Comparison of ENCODE assay signal across 11 cellular contexts in the genomic region with DNA sequence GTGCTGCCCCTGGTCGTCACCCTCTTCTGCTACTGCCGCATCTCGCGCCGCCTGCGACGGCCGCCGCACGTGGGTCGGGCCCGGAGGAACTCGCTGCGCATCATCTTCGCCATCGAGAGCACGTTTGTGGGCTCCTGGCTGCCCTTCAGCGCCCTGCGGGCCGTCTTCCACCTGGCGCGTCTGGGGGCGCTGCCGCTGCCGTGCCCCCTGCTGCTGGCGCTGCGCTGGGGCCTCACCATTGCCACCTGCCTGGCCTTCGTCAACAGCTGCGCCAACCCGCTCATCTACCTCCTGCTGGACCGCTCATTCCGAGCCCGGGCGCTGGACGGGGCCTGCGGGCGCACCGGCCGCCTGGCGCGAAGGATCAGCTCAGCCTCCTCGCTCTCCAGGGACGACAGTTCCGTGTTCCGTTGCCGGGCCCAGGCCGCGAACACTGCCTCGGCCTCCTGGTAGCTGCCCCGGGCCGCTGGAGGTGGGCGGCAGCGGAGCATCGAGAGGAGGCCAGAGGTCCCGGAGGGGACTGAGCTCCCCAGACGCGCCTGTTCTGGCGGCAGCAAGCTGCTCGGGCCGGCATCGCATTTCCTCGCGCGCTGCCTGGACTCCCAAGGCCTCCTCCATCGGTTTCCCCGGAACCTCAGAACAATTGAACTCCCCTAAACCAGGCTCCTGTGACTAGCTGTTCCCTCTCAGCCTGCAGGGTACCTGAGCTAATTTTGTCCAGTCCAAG. TPM values are rescaled to one million over a fixed set of nuclear protein-coding genes. Genes with fewer than 3 reads are reported as not detected.
A peak's percentile ranks its signal among the peaks of the same experiment; 100 is the strongest.
DNase-seq lines count a peak whose midpoint lies in the region; ATAC-seq and TF ChIP-seq lines count a peak whose summit lies in the region.
"Had no signal": no experiment of that assay in that cellular context is flagged by ENCODE, and none has a peak within 500 bp of the region (broad histone marks: within the 10 kb centered on the region; RNA-seq: fewer than 3 reads in every experiment).

No MANE protein-coding gene starts in this region.

- H3K4me1 ChIP-seq in cardiac muscle cell (ENCODE audit: low read depth) (no peaks in the 10 kb centered on the region), lung (ENCODE audit: control insufficient read depth in 2 of 2, insufficient read depth in 2 of 2, low read length in 2 of 2) (peaks cover 8 to 16% of the 10 kb centered on the region in 2 donors), upper lobe of left lung (peaks cover 12 to 16% (median 13%) of the 10 kb centered on the region in 4 donors), body of pancreas (peaks cover 12% of the 10 kb centered on the region)

- DNase-seq in cardiac muscle cell (ENCODE audit: low read depth in 1 of 2, low spot score in 1 of 2), result peak in 1 of 2 donors; percentile 10
- DNase-seq in Right ventricle myocardium inferior (ENCODE audit: missing footprints), result no peak
- peak; percentile 31 for DNase-seq in astrocyte of the hippocampus (ENCODE audit: low read depth, low spot score)
- DNase-seq in lung (ENCODE audit: low spot score), result peak; percentile 27
- DNase-seq in upper lobe of left lung, result peak in 1 of 2 donors; percentile 83
- no peak for DNase-seq in ACHN
- DNase-seq in body of pancreas, result no peak
- DNase-seq: activated effector memory CD4-positive, alpha-beta T cell treated with anti-CD3 and anti-CD28 coated beads, Interleukin-2, amount 50 U/mL, for 16 hours; HCEC 1CT had no signal

- TF ChIP-seq CTCF in cardiac muscle cell (IDR thresholded peaks at IDR 0.05; ENCODE audit: low read depth, low read length) (peak; percentile 3), lung (IDR thresholded peaks at IDR 0.05; ENCODE audit: control extremely low read depth, extremely low read depth) (no peak), upper lobe of left lung (IDR thresholded peaks at IDR 0.05) (no peak), body of pancreas (IDR thresholded peaks at IDR 0.05) (no peak)

- H3K4me3 ChIP-seq in cardiac muscle cell, result no peak overlapping the region
- peak overlapping the region; percentile 19 for H3K4me3 ChIP-seq in lung
- H3K4me3 ChIP-seq in upper lobe of left lung, result peak overlapping the region in 3 of 4 donors; percentile 26 to 40 (median 36)
- no peak overlapping the region for H3K4me3 ChIP-seq in body of pancreas

- 13 to 20% methylated on average over 65 to 66 of the region's 66 CpGs for WGBS in lung, 2 donors
- WGBS in upper lobe of left lung, 2 donors, result 29 to 60% methylated on average over 3 to 35 of the region's 66 CpGs
- 24 to 33% methylated on average over 14 to 65 of the region's 66 CpGs for whole genome bisulfite sequencing in body of pancreas, 2 donors

- H3K27me3 ChIP-seq in cardiac muscle cell (no peaks in the 10 kb centered on the region), lung (ENCODE audit: control insufficient read depth, insufficient read depth) (peaks cover 6% of the 10 kb centered on the region), upper lobe of left lung (peaks cover 0 to 19% (median 11%) of the 10 kb centered on the region in 4 donors), body of pancreas (peaks cover 0 to 15% of the 10 kb centered on the region in 2 donors)

- no peak for TF ChIP-seq EP300 in upper lobe of left lung (IDR thresholded peaks at IDR 0.05)

- intact Hi-C loops in Right ventricle myocardium inferior (cut with DNase I) (no loop called here), body of pancreas (cut with DNase I) (no loop called here)

- ATAC-seq in Right ventricle myocardium inferior (no peak), lung (ENCODE audit: insufficient read depth, low FRiP score) (no peak), upper lobe of left lung (ENCODE audit: low FRiP score in 2 of 2) (peak; percentile 23 to 49), GM19452 (IDR thresholded peaks at IDR 0.05; ENCODE audit: unreplicated experiment) (no peak), body of pancreas (no peak)

- H3K27ac ChIP-seq in cardiac muscle cell, result no peak overlapping the region
- no peak overlapping the region for H3K27ac ChIP-seq in lung (ENCODE audit: low read depth in 1 of 2, low read length in 1 of 2)
- H3K27ac ChIP-seq in upper lobe of left lung, result peak overlapping the region in 2 of 4 donors; percentile 13 to 45
- H3K27ac ChIP-seq in body of pancreas, result no peak overlapping the region
- H3K27ac ChIP-seq: C4-2B had no signal

- in situ Hi-C loops in ACHN (cut with HindIII; ENCODE audit: low pct_ligation_motif_present, low pct_unique_long_range_greater_than_20kb, low sequenced_read_pairs), result no loop called here

- TF ChIP-seq POLR2A in upper lobe of left lung (IDR thresholded peaks at IDR 0.05), result no peak
- TF ChIP-seq POLR2A in body of pancreas (IDR thresholded peaks at IDR 0.05), result no peak

- H3K36me3 ChIP-seq in cardiac muscle cell (no peaks in the 10 kb centered on the region), lung (ENCODE audit: control insufficient read depth in 2 of 2, insufficient read depth in 2 of 2, low read length in 2 of 2) (no peaks in the 10 kb centered on the region), upper lobe of left lung (no peaks in the 10 kb centered on the region), body of pancreas (replicated peaks in 1 of 2; ENCODE audit: insufficient read depth in 1 of 2, low read depth in 2 of 2) (no peaks in the 10 kb centered on the region)

- H3K9me3 ChIP-seq in cardiac muscle cell (ENCODE audit: low read depth) (no peaks in the 10 kb centered on the region), lung (ENCODE audit: control insufficient read depth in 2 of 2, insufficient read depth in 1 of 2, low read length in 1 of 2) (peaks cover 0 to 6% of the 10 kb centered on the region in 2 donors), upper lobe of left lung (no peaks in the 10 kb centered on the region), body of pancreas (no peaks in the 10 kb centered on the region)

RNA-seq across cellular contexts. Expression of gene GPR25, which starts 1.1 kb away (rescaled TPM):
- 0.12 TPM in 1 of 2 replicates, not detected in the other for total RNA-seq in cardiac muscle cell
- not detected in 2 replicates for polyA plus RNA-seq in cardiac muscle cell
- total RNA-seq in Right ventricle myocardium inferior, result not detected
- 1 to 10 TPM in 1 of 2 donors, under 1 TPM in 1; 0.49 to 1.0 TPM for total RNA-seq in lung
- polyA plus RNA-seq in lung, result under 1 TPM; 0.16 to 0.78 TPM
- total RNA-seq in upper lobe of left lung, result under 1 TPM in 3 of 6 donors, not detected in 3; 0.49 to 0.74 (median 0.54) TPM
- total RNA-seq in body of pancreas, result 1 to 10 TPM in 1 of 2 donors, not detected in 1; 1.3 TPM

RNA-seq across cellular contexts. Expression of gene INAVA, which starts 20.9 kb away (rescaled TPM):
- total RNA-seq in cardiac muscle cell (4.9 and 37.8 TPM in 2 replicates), Right ventricle myocardium inferior (not detected), lung (10 to 100 TPM; 11.3 to 17.1 TPM), upper lobe of left lung (10 to 100 TPM in 5 of 6 donors, 1 to 10 TPM in 1; 8.9 to 21.0 (median 16.3) TPM), body of pancreas (10 to 100 TPM; 22.1 to 30.7 TPM)
- polyA plus RNA-seq in cardiac muscle cell (7.4 and 8.4 TPM in 2 replicates), lung (1 to 10 TPM; 5.8 to 7.4 TPM)

Comparison
In these comparisons a context has a peak if more than half of its experiments do, and no peak if none do; other contexts are left out.
1. DNase-seq: peak in astrocyte of the hippocampus (single experiment) and lung (single experiment); none in Right ventricle myocardium inferior (single experiment), ACHN (single experiment) and body of pancreas (0 of 4).
2. H3K4me3 ChIP-seq: peak in lung (single experiment) and upper lobe of left lung (3 of 4); none in cardiac muscle cell (single experiment) and body of pancreas (0 of 2).
3. ATAC-seq: peak in upper lobe of left lung (2 of 2); none in Right ventricle myocardium inferior (single experiment), lung (single experiment), GM19452 (single experiment) and body of pancreas (single experiment).